8 cellular contexts compared by ENCODE assay signal in genomic region chr15:88630141-88630721, GRCh38. TPM values are rescaled to one million over a fixed set of nuclear protein-coding genes. Genes with fewer than 3 reads are reported as not detected.
A peak's percentile ranks its signal among the peaks of the same experiment; 100 is the strongest.
DNase-seq lines count a peak whose midpoint lies in the region; ATAC-seq and TF ChIP-seq lines count a peak whose summit lies in the region.

No MANE protein-coding gene starts in this region.

- H3K27me3 Mint-ChIP-seq in activated naive CD4-positive, alpha-beta T cell treated with anti-CD3 and anti-CD28 coated beads for 36 hours (ENCODE audit: low read depth), result no peaks in the 10 kb centered on the region
- no peaks in the 10 kb centered on the region for H3K27me3 Mint-ChIP-seq in activated T-helper 17 cell treated with anti-CD3 and anti-CD28 coated beads, Interleukin-2, amount 50 U/mL, for 72 hours

- no peak for TF ChIP-seq EP300 in upper lobe of left lung (IDR thresholded peaks at IDR 0.05)

- no peak for TF ChIP-seq CTCF in upper lobe of left lung (IDR thresholded peaks at IDR 0.05)

- peak; percentile 22 for ATAC-seq in activated T-helper 17 cell treated with anti-CD3 and anti-CD28 coated beads, Interleukin-2, amount 50 U/mL, for 72 hours (replicated peaks)
- peak; percentile 79 for ATAC-seq in left colon
- ATAC-seq in upper lobe of left lung (ENCODE audit: low FRiP score in 2 of 2), result peak; percentile 18 to 72
- ATAC-seq in GM21717 (IDR thresholded peaks at IDR 0.05; ENCODE audit: unreplicated experiment), result no peak

- no peaks in the 10 kb centered on the region for H3K9me3 Mint-ChIP-seq in activated naive CD4-positive, alpha-beta T cell treated with anti-CD3 and anti-CD28 coated beads for 36 hours
- no peaks in the 10 kb centered on the region for H3K9me3 Mint-ChIP-seq in activated T-helper 17 cell treated with anti-CD3 and anti-CD28 coated beads, Interleukin-2, amount 50 U/mL, for 72 hours

- CTCF ChIA-PET in activated naive CD4-positive, alpha-beta T cell treated with anti-CD3 and anti-CD28 coated beads for 36 hours (lab: Charles Lee), result interaction anchor here (0.9 kb wide), 1 partner anchor 9 kb away, joined by 4 read pairs; the partner anchor contains the start of gene ISG20

- peaks cover 0 to 55% (median 18%) of the 10 kb centered on the region in 4 donors for H3K36me3 ChIP-seq in upper lobe of left lung

- WGBS in upper lobe of left lung, 2 donors, result 21 to 41% methylated on average over 6 to 9 of the region's 9 CpGs

- H3K9me3 ChIP-seq in upper lobe of left lung, result no peaks in the 10 kb centered on the region

- no peak for TF ChIP-seq POLR2A in upper lobe of left lung (IDR thresholded peaks at IDR 0.05)

- H3K4me3 ChIP-seq in upper lobe of left lung, result no peak overlapping the region

- intact Hi-C loops in activated naive CD4-positive, alpha-beta T cell treated with anti-CD3 and anti-CD28 coated beads for 36 hours (cut with micrococcal nuclease), result no loop called here
- intact Hi-C loops in left colon (cut with DNase I, micrococcal nuclease), result no loop called here

- H3K4me3 Mint-ChIP-seq in activated naive CD4-positive, alpha-beta T cell treated with anti-CD3 and anti-CD28 coated beads for 36 hours, result no peak overlapping the region
- peak overlapping the region; percentile 71 for H3K4me3 Mint-ChIP-seq in activated T-helper 17 cell treated with anti-CD3 and anti-CD28 coated beads, Interleukin-2, amount 50 U/mL, for 72 hours

- H3K27ac Mint-ChIP-seq in activated naive CD4-positive, alpha-beta T cell treated with anti-CD3 and anti-CD28 coated beads for 36 hours, result peak overlapping the region; percentile 84
- peak overlapping the region; percentile 89 for H3K27ac Mint-ChIP-seq in activated T-helper 17 cell treated with anti-CD3 and anti-CD28 coated beads, Interleukin-2, amount 50 U/mL, for 72 hours

- no peaks in the 10 kb centered on the region for H3K27me3 ChIP-seq in upper lobe of left lung

- H3K27ac ChIP-seq in upper lobe of left lung, result peak overlapping the region; percentile 46 to 86 (median 80)

- H3K36me3 Mint-ChIP-seq in activated naive CD4-positive, alpha-beta T cell treated with anti-CD3 and anti-CD28 coated beads for 36 hours (ENCODE audit: low read depth), result peaks cover 71% of the 10 kb centered on the region
- peaks cover 100% of the 10 kb centered on the region for H3K36me3 Mint-ChIP-seq in activated T-helper 17 cell treated with anti-CD3 and anti-CD28 coated beads, Interleukin-2, amount 50 U/mL, for 72 hours (ENCODE audit: low read depth)

- H3K4me1 ChIP-seq in upper lobe of left lung, result peaks cover 15 to 53% (median 29%) of the 10 kb centered on the region in 4 donors

- DNase-seq in activated naive CD4-positive, alpha-beta T cell treated with anti-CD3 and anti-CD28 coated beads for 36 hours, result no peak
- no peak for DNase-seq in activated naive CD4-positive, alpha-beta T cell treated with anti-CD3 and anti-CD28 coated beads, Interleukin-2, amount 50 U/mL, for 16 hours
- DNase-seq in left colon, result peak; percentile 57 to 59
- peak; percentile 65 to 70 for DNase-seq in upper lobe of left lung
- DNase-seq in NCI-H1105 (lab: John Stamatoyannopoulos, UW), result no peak
- DNase-seq in NCI-H2029 treated with DMSO at 0.1 percent for 48 hours (lab: John Stamatoyannopoulos, UW), result no peak

- H3K4me1 Mint-ChIP-seq in activated naive CD4-positive, alpha-beta T cell treated with anti-CD3 and anti-CD28 coated beads for 36 hours (ENCODE audit: low read depth), result peaks cover 94% of the 10 kb centered on the region
- H3K4me1 Mint-ChIP-seq in activated T-helper 17 cell treated with anti-CD3 and anti-CD28 coated beads, Interleukin-2, amount 50 U/mL, for 72 hours, result peaks cover 38% of the 10 kb centered on the region

RNA-seq across cellular contexts. Expression of gene ISG20, which starts 8.6 kb away (rescaled TPM):
- total RNA-seq in activated naive CD4-positive, alpha-beta T cell treated with anti-CD3 and anti-CD28 coated beads for 36 hours, result 10 to 100 TPM; 51.2 to 56.5 TPM
- 10 to 100 TPM; 34.9 to 89.7 TPM for total RNA-seq in activated T-helper 17 cell treated with anti-CD3 and anti-CD28 coated beads, Interleukin-2, amount 50 U/mL, for 72 hours
- total RNA-seq in left colon (10 to 100 TPM; 46.2 to 85.5 TPM), upper lobe of left lung (100 to 1,000 TPM in 1 of 6 donors, 10 to 100 TPM in 5; 41.3 to 119 (median 67.0) TPM)

RNA-seq across cellular contexts. Expression of gene AEN, which starts 9.1 kb away (rescaled TPM):
- total RNA-seq in activated naive CD4-positive, alpha-beta T cell treated with anti-CD3 and anti-CD28 coated beads for 36 hours, result 10 to 100 TPM; 85.2 to 87.2 TPM
- total RNA-seq in activated T-helper 17 cell treated with anti-CD3 and anti-CD28 coated beads, Interleukin-2, amount 50 U/mL, for 72 hours, result 10 to 100 TPM; 43.6 to 53.8 TPM
- total RNA-seq in left colon, result 10 to 100 TPM; 11.4 to 16.9 TPM
- total RNA-seq in upper lobe of left lung, result 10 to 100 TPM in 5 of 6 donors, 1 to 10 TPM in 1; 7.5 to 37.6 (median 18.4) TPM

Comparison
In these comparisons a context has a peak if more than half of its experiments do, and no peak if none do; other contexts are left out.
1. DNase-seq: peak in left colon (2 of 2) and upper lobe of left lung (2 of 2); none in activated naive CD4-positive, alpha-beta T cell treated with anti-CD3 and anti-CD28 coated beads for 36 hours (single experiment), activated naive CD4-positive, alpha-beta T cell treated with anti-CD3 and anti-CD28 coated beads, Interleukin-2, amount 50 U/mL, for 16 hours (single experiment), NCI-H1105 (single experiment) and NCI-H2029 treated with DMSO at 0.1 percent for 48 hours (single experiment).